8 cellular contexts compared by ENCODE assay signal in the genomic region with DNA sequence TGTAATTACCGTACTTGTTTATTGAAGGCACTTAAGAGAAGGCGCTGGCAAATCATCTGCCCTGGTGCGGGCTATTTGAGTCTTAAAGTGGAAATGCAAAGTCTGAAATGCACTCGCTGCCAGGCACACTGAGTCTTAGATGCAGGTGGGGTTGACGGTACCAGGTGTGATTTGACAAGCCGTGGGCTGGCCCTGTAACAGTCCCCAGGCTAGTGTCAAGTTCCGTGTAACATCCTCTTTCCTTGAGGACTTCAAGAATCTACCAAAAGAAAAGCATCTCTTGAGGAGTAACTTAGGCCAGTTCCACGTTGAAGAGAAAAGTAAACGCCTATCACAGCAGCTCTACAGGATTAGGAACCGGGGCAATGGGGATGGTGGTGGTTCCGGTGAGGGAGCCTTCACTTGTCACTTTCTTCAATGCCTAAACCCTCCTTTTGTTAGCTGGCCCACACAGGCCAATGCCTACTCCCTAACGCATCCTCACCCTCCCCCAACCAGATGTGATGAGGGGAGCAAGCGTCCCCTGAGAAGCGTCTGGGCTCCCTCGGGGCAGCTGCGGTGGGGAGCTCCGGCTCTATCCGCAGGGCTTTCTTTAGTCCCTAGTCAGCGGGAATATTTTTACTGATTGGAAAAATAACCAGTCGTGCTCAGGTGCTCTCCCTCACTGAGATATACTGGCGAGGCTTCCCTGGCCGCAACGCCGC. TPM values are rescaled to one million over a fixed set of nuclear protein-coding genes. Genes with fewer than 3 reads are reported as not detected.
A peak's percentile ranks its signal among the peaks of the same experiment; 100 is the strongest.
DNase-seq lines count a peak whose midpoint lies in the region; ATAC-seq and TF ChIP-seq lines count a peak whose summit lies in the region.

No MANE protein-coding gene starts in this region.

- no peaks in the 10 kb centered on the region for H3K9me3 Mint-ChIP-seq in Calu3 (ENCODE audit: low read depth, unreplicated experiment)
- H3K9me3 Mint-ChIP-seq in T-helper 1 cell treated with Interleukin-12 subunit alpha and Interleukin-12 subunit beta and Interleukin-4 antibody, amounts not matched to agents 30 μg/mL and 1 μg/mL, for 36 hours = no peaks in the 10 kb centered on the region

- peak overlapping the region; percentile 91 for H3K4me3 Mint-ChIP-seq in Calu3 (ENCODE audit: low read depth, unreplicated experiment)
- H3K4me3 Mint-ChIP-seq in T-helper 1 cell treated with Interleukin-12 subunit alpha and Interleukin-12 subunit beta and Interleukin-4 antibody, amounts not matched to agents 30 μg/mL and 1 μg/mL, for 36 hours = peak overlapping the region; percentile 97

- H3K4me1 ChIP-seq in osteoblast (ENCODE audit: insufficient read depth, low read length) = peaks cover 16% of the 10 kb centered on the region

- H3K4me3 ChIP-seq in fibroblast of pulmonary artery (replicated peaks; ENCODE audit: low read depth, low read length) = peak overlapping the region; percentile 96
- H3K4me3 ChIP-seq in osteoblast (ENCODE audit: insufficient read depth, low read length) = peak overlapping the region; percentile 82

- ATAC-seq in GM19043 (IDR thresholded peaks at IDR 0.05; ENCODE audit: low read depth, unreplicated experiment) (peak; percentile 25), HG03175 (IDR thresholded peaks at IDR 0.05; ENCODE audit: unreplicated experiment) (peak; percentile 28)

- H3K4me1 Mint-ChIP-seq in Calu3 (ENCODE audit: low read depth, unreplicated experiment) = peaks cover 37% of the 10 kb centered on the region
- peaks cover 37% of the 10 kb centered on the region for H3K4me1 Mint-ChIP-seq in T-helper 1 cell treated with Interleukin-12 subunit alpha and Interleukin-12 subunit beta and Interleukin-4 antibody, amounts not matched to agents 30 μg/mL and 1 μg/mL, for 36 hours (ENCODE audit: low read depth)

- DNase-seq in Calu3 (no peak), fibroblast of pulmonary artery (ENCODE audit: low read depth) (no peak), osteoblast (ENCODE audit: insufficient read length, low spot score, missing footprints) (peak; percentile 80), GM19238 (ENCODE audit: insufficient read length, low spot score) (no peak), cerebellar nuclear complex (lab: John Stamatoyannopoulos, UW) (no peak)

- CTCF ChIA-PET in Calu3 (lab: Charles Lee) = interaction anchor here (0.5 to 1.4 kb wide), 2 partner anchors 466 to 487 kb away, joined by 3 read pairs; no protein-coding TSS in a partner anchor

- no peaks in the 10 kb centered on the region for H3K27me3 Mint-ChIP-seq in Calu3 (ENCODE audit: unreplicated experiment)
- H3K27me3 Mint-ChIP-seq in T-helper 1 cell treated with Interleukin-12 subunit alpha and Interleukin-12 subunit beta and Interleukin-4 antibody, amounts not matched to agents 30 μg/mL and 1 μg/mL, for 36 hours (ENCODE audit: low read depth) = peaks cover 9% of the 10 kb centered on the region

- H3K36me3 Mint-ChIP-seq in Calu3 (ENCODE audit: insufficient read depth, unreplicated experiment) = peaks cover 33% of the 10 kb centered on the region
- H3K36me3 Mint-ChIP-seq in T-helper 1 cell treated with Interleukin-12 subunit alpha and Interleukin-12 subunit beta and Interleukin-4 antibody, amounts not matched to agents 30 μg/mL and 1 μg/mL, for 36 hours (ENCODE audit: low read depth) = peaks cover 2% of the 10 kb centered on the region

- TF ChIP-seq CTCF in Calu3 (IDR thresholded peaks at IDR 0.05; ENCODE audit: unreplicated experiment) = no peak
- no peak for TF ChIP-seq CTCF in fibroblast of pulmonary artery (IDR thresholded peaks at IDR 0.05; ENCODE audit: low read length, missing control alignments)
- no peak for TF ChIP-seq CTCF in osteoblast (IDR thresholded peaks at IDR 0.05; ENCODE audit: extremely low read depth, low read depth, low read length)

- peak overlapping the region; percentile 93 for H3K4me2 ChIP-seq in osteoblast (ENCODE audit: insufficient read depth, low read length)

- no peaks in the 10 kb centered on the region for H3K27me3 ChIP-seq in osteoblast (ENCODE audit: insufficient read depth, low read length)

- intact Hi-C loops in Calu3 (cut with micrococcal nuclease; ENCODE audit: unreplicated experiment) = loop anchor here (5.0 kb wide), 1 partner anchor 98 kb away; no protein-coding TSS in a partner anchor

- no peaks in the 10 kb centered on the region for H3K9me3 ChIP-seq in osteoblast (ENCODE audit: low read depth, low read length)

- no peaks in the 10 kb centered on the region for H3K36me3 ChIP-seq in osteoblast (ENCODE audit: insufficient read depth, low read length)

- peaks cover 21% of the 10 kb centered on the region for H4K20me1 ChIP-seq in osteoblast (ENCODE audit: insufficient read depth, low read length)

- H3K79me2 ChIP-seq in osteoblast (ENCODE audit: insufficient read depth, low read length) = peaks cover 36% of the 10 kb centered on the region

- peak overlapping the region; percentile 91 for H3K27ac Mint-ChIP-seq in Calu3 (ENCODE audit: unreplicated experiment)
- peak overlapping the region; percentile 99 for H3K27ac Mint-ChIP-seq in T-helper 1 cell treated with Interleukin-12 subunit alpha and Interleukin-12 subunit beta and Interleukin-4 antibody, amounts not matched to agents 30 μg/mL and 1 μg/mL, for 36 hours

- peak overlapping the region; percentile 89 for H3K27ac ChIP-seq in osteoblast (ENCODE audit: low read depth, low read length)

- TSS peak; percentile 79 for BruUV-seq in Calu3 (replicated peaks; lab: Mats Ljungman, UMichigan)

- H2AFZ ChIP-seq in osteoblast (ENCODE audit: low read length) = peak overlapping the region; percentile 93

RNA-seq across cellular contexts. Expression of gene UGP2, which starts 1.5 kb away (rescaled TPM):
- 120 and 134 TPM in 2 replicates for total RNA-seq in Calu3 (2022)
- 123 and 133 TPM in 2 replicates for total RNA-seq in osteoblast
